Comparison of ENCODE assay signal across 13 cellular contexts in genomic region chr7:112143567-112143966, GRCh38.
A peak's percentile ranks its signal among the peaks of the same experiment; 100 is the strongest.
DNase-seq lines count a peak whose midpoint lies in the region; ATAC-seq and TF ChIP-seq lines count a peak whose summit lies in the region.
"Had no signal": no experiment of that assay in that cellular context is flagged by ENCODE, and none has a peak within 500 bp of the region (broad histone marks: within the 10 kb centered on the region; RNA-seq: fewer than 3 reads in every experiment).

No MANE protein-coding gene starts in this region.

- H3K9me2 ChIP-seq in GM23248 (ENCODE audit: insufficient read depth) = no peaks in the 10 kb centered on the region

- no peaks in the 10 kb centered on the region for H4K20me1 ChIP-seq in GM23248 (ENCODE audit: insufficient read depth)
- no peaks in the 10 kb centered on the region for H4K20me1 ChIP-seq in smooth muscle cell (ENCODE audit: low read depth)

- H3K4me3 Mint-ChIP-seq in activated T-helper 1 cell treated with anti-CD3 and anti-CD28 coated beads, Interleukin-12 subunit alpha, Interleukin-12 subunit beta, Interleukin-2, Interleukin-4 antibody, amounts not matched to agents 30 ng/mL and 10 ng/mL and 1 ng/mL, durations not matched to agents 14 hours and 24 hours and 36 hours = no peak overlapping the region
- no peak overlapping the region for H3K4me3 Mint-ChIP-seq in activated naive CD4-positive, alpha-beta T cell treated with anti-CD3 and anti-CD28 coated beads for 36 hours
- H3K4me3 Mint-ChIP-seq: activated CD4-positive, alpha-beta T cell treated with anti-CD3 and anti-CD28 coated beads, Interleukin-2, amount 10 ng/mL, durations not matched to agents 7 days and 5 days had no signal

- in situ Hi-C loops in GM23248 (cut with MboI) = no loop called here
- in situ Hi-C loops in astrocyte of the cerebellum (cut with HindIII; ENCODE audit: low sequenced_read_pairs) = no loop called here

- intact Hi-C loops in Right ventricle myocardium superior (cut with DNase I) = no loop called here
- intact Hi-C loops in activated T-helper 1 cell treated with anti-CD3 and anti-CD28 coated beads, Interleukin-12 subunit alpha, Interleukin-12 subunit beta, Interleukin-2, Interleukin-4 antibody, amounts not matched to agents 30 ng/mL and 10 ng/mL and 1 ng/mL, durations not matched to agents 14 hours and 24 hours and 36 hours (cut with micrococcal nuclease) = no loop called here
- intact Hi-C loops in activated naive CD4-positive, alpha-beta T cell treated with anti-CD3 and anti-CD28 coated beads for 36 hours (cut with micrococcal nuclease) = no loop called here

- H3K79me2 ChIP-seq in GM23248 (ENCODE audit: insufficient read depth) = no peaks in the 10 kb centered on the region
- H3K79me2 ChIP-seq in smooth muscle cell (ENCODE audit: low read depth) = peaks cover 14% of the 10 kb centered on the region

- H3K9me3 Mint-ChIP-seq in activated T-helper 1 cell treated with anti-CD3 and anti-CD28 coated beads, Interleukin-12 subunit alpha, Interleukin-12 subunit beta, Interleukin-2, Interleukin-4 antibody, amounts not matched to agents 30 ng/mL and 10 ng/mL and 1 ng/mL, durations not matched to agents 14 hours and 24 hours and 36 hours = no peaks in the 10 kb centered on the region
- H3K9me3 Mint-ChIP-seq in activated naive CD4-positive, alpha-beta T cell treated with anti-CD3 and anti-CD28 coated beads for 36 hours = no peaks in the 10 kb centered on the region
- H3K9me3 Mint-ChIP-seq: activated CD4-positive, alpha-beta T cell treated with anti-CD3 and anti-CD28 coated beads, Interleukin-2, amount 10 ng/mL, durations not matched to agents 7 days and 5 days had no signal

- CTCF ChIA-PET in activated naive CD4-positive, alpha-beta T cell treated with anti-CD3 and anti-CD28 coated beads for 36 hours (lab: Charles Lee) = no interaction called here

- peak overlapping the region; percentile 62 for H3K4me2 ChIP-seq in GM23248 (ENCODE audit: unreplicated experiment)
- peak overlapping the region; percentile 74 for H3K4me2 ChIP-seq in smooth muscle cell

- H3K4me3 ChIP-seq in GM23248 = peak overlapping the region; percentile 39
- no peak overlapping the region for H3K4me3 ChIP-seq in astrocyte of the cerebellum (ENCODE audit: low read depth, low read length)
- no peak overlapping the region for H3K4me3 ChIP-seq in smooth muscle cell

- TF ChIP-seq CTCF in astrocyte of the cerebellum (IDR thresholded peaks at IDR 0.05; ENCODE audit: low read depth, low read length, missing control alignments) = no peak
- TF ChIP-seq CTCF in smooth muscle cell (IDR thresholded peaks at IDR 0.05; ENCODE audit: borderline replicate concordance, insufficient read depth, poor library complexity, severe bottlenecking) = no peak

- H3K27ac Mint-ChIP-seq in activated T-helper 1 cell treated with anti-CD3 and anti-CD28 coated beads, Interleukin-12 subunit alpha, Interleukin-12 subunit beta, Interleukin-2, Interleukin-4 antibody, amounts not matched to agents 30 ng/mL and 10 ng/mL and 1 ng/mL, durations not matched to agents 14 hours and 24 hours and 36 hours = no peak overlapping the region
- H3K27ac Mint-ChIP-seq in activated naive CD4-positive, alpha-beta T cell treated with anti-CD3 and anti-CD28 coated beads for 36 hours = no peak overlapping the region
- H3K27ac Mint-ChIP-seq: activated CD4-positive, alpha-beta T cell treated with anti-CD3 and anti-CD28 coated beads, Interleukin-2, amount 10 ng/mL, durations not matched to agents 7 days and 5 days had no signal

- H3K36me3 ChIP-seq in GM23248 (ENCODE audit: low read depth) (no peaks in the 10 kb centered on the region), smooth muscle cell (ENCODE audit: low read depth) (no peaks in the 10 kb centered on the region)

- H3K27me3 ChIP-seq in GM23248 (replicated peaks; ENCODE audit: insufficient read depth) (no peaks in the 10 kb centered on the region), smooth muscle cell (ENCODE audit: low read depth) (no peaks in the 10 kb centered on the region)

- H3F3A ChIP-seq in GM23248 (ENCODE audit: insufficient read depth) = peaks cover 8% of the 10 kb centered on the region; the same call in 1 of the 2 replicates
- H3F3A ChIP-seq in smooth muscle cell (ENCODE audit: low read depth) = no peaks in the 10 kb centered on the region

- H3K36me3 Mint-ChIP-seq in activated T-helper 1 cell treated with anti-CD3 and anti-CD28 coated beads, Interleukin-12 subunit alpha, Interleukin-12 subunit beta, Interleukin-2, Interleukin-4 antibody, amounts not matched to agents 30 ng/mL and 10 ng/mL and 1 ng/mL, durations not matched to agents 14 hours and 24 hours and 36 hours (ENCODE audit: low read depth) = no peaks in the 10 kb centered on the region
- H3K36me3 Mint-ChIP-seq in activated naive CD4-positive, alpha-beta T cell treated with anti-CD3 and anti-CD28 coated beads for 36 hours (ENCODE audit: low read depth) = no peaks in the 10 kb centered on the region

- H3K4me1 ChIP-seq in GM23248 (ENCODE audit: insufficient read depth) (peaks cover 19% of the 10 kb centered on the region), smooth muscle cell (ENCODE audit: low read depth) (peaks cover 5% of the 10 kb centered on the region)
- H3K4me1 ChIP-seq: Caco-2 had no signal

- no peaks in the 10 kb centered on the region for H3K4me1 Mint-ChIP-seq in activated T-helper 1 cell treated with anti-CD3 and anti-CD28 coated beads, Interleukin-12 subunit alpha, Interleukin-12 subunit beta, Interleukin-2, Interleukin-4 antibody, amounts not matched to agents 30 ng/mL and 10 ng/mL and 1 ng/mL, durations not matched to agents 14 hours and 24 hours and 36 hours (ENCODE audit: low read depth)
- H3K4me1 Mint-ChIP-seq in activated naive CD4-positive, alpha-beta T cell treated with anti-CD3 and anti-CD28 coated beads for 36 hours (ENCODE audit: low read depth) = no peaks in the 10 kb centered on the region
- H3K4me1 Mint-ChIP-seq: activated CD4-positive, alpha-beta T cell treated with anti-CD3 and anti-CD28 coated beads, Interleukin-2, amount 10 ng/mL, durations not matched to agents 7 days and 5 days had no signal

- ATAC-seq in Right ventricle myocardium superior (ENCODE audit: poor library complexity) = peak; percentile 87
- no peak for ATAC-seq in HG03045 (IDR thresholded peaks at IDR 0.05; ENCODE audit: unreplicated experiment)

- H3K9ac ChIP-seq in GM23248 (peak overlapping the region; percentile 29), smooth muscle cell (ENCODE audit: low read depth) (peak overlapping the region; percentile 31)

- H3K9me3 ChIP-seq in GM23248 (ENCODE audit: low read depth) (no peaks in the 10 kb centered on the region), smooth muscle cell (replicated peaks; ENCODE audit: low read depth) (no peaks in the 10 kb centered on the region)
- H3K9me3 ChIP-seq: Caco-2 had no signal

- H3K27ac ChIP-seq in GM23248 = peak overlapping the region; percentile 44
- peak overlapping the region; percentile 94 for H3K27ac ChIP-seq in smooth muscle cell (ENCODE audit: low read depth)

- peaks cover 4% of the 10 kb centered on the region for H3K27me3 Mint-ChIP-seq in activated T-helper 1 cell treated with anti-CD3 and anti-CD28 coated beads, Interleukin-12 subunit alpha, Interleukin-12 subunit beta, Interleukin-2, Interleukin-4 antibody, amounts not matched to agents 30 ng/mL and 10 ng/mL and 1 ng/mL, durations not matched to agents 14 hours and 24 hours and 36 hours (ENCODE audit: insufficient read depth)
- H3K27me3 Mint-ChIP-seq in activated naive CD4-positive, alpha-beta T cell treated with anti-CD3 and anti-CD28 coated beads for 36 hours (ENCODE audit: low read depth) = peaks cover 5% of the 10 kb centered on the region

- DNase-seq in GM23248 (peak; percentile 91), astrocyte of the cerebellum (ENCODE audit: low read depth) (peak; percentile 86), Right ventricle myocardium superior (peak; percentile 67), smooth muscle cell (lab: John Stamatoyannopoulos, UW; ENCODE audit: unreplicated experiment) (no peak), activated T-cell treated with anti-CD3 and anti-CD28 coated beads for 4 hours (no peak)
- no peak for DNase-seq in activated T-helper 1 cell treated with anti-CD3 and anti-CD28 coated beads, Interleukin-12 subunit alpha, Interleukin-12 subunit beta, Interleukin-2, Interleukin-4 antibody, amounts not matched to agents 30 ng/mL and 10 ng/mL and 1 ng/mL, durations not matched to agents 14 hours and 24 hours and 36 hours (ENCODE audit: low spot score)
- DNase-seq in activated naive CD4-positive, alpha-beta T cell treated with anti-CD3 and anti-CD28 coated beads for 36 hours = no peak
- DNase-seq: activated CD4-positive, alpha-beta T cell treated with anti-CD3 and anti-CD28 coated beads, Interleukin-2, amount 10 ng/mL, durations not matched to agents 7 days and 5 days; Caco-2; Karpas-422; NCI-H187 treated with DMSO at 0.1 percent for 48 hours; NCI-H748 treated with DMSO at 0.1 percent for 48 hours had no signal

- 5 to 6% methylated on average over 4 of the region's 4 CpGs for WGBS in GM23248 (ENCODE audit: low coverage in 1 of 2, low lambda C conversion rate in 2 of 2, missing lambda C conversion rate in 2 of 2), 2 experiments
- WGBS in smooth muscle cell (ENCODE audit: low lambda C conversion rate) = 63% methylated on average over 4 of the region's 4 CpGs

- H2AFZ ChIP-seq in GM23248 = peak overlapping the region; percentile 66
- H2AFZ ChIP-seq in smooth muscle cell (ENCODE audit: low read depth) = no peak overlapping the region

Comparison
In these comparisons a context has a peak if more than half of its experiments do, and no peak if none do; other contexts are left out.
1. DNase-seq: peak in GM23248 (single experiment), astrocyte of the cerebellum (single experiment) and Right ventricle myocardium superior (single experiment); none in smooth muscle cell (single experiment), activated T-helper 1 cell treated with anti-CD3 and anti-CD28 coated beads, Interleukin-12 subunit alpha, Interleukin-12 subunit beta, Interleukin-2, Interleukin-4 antibody, amounts not matched to agents 30 ng/mL and 10 ng/mL and 1 ng/mL, durations not matched to agents 14 hours and 24 hours and 36 hours (single experiment), activated T-cell treated with anti-CD3 and anti-CD28 coated beads for 4 hours (single experiment) and activated naive CD4-positive, alpha-beta T cell treated with anti-CD3 and anti-CD28 coated beads for 36 hours (single experiment).